In the genomic region with DNA sequence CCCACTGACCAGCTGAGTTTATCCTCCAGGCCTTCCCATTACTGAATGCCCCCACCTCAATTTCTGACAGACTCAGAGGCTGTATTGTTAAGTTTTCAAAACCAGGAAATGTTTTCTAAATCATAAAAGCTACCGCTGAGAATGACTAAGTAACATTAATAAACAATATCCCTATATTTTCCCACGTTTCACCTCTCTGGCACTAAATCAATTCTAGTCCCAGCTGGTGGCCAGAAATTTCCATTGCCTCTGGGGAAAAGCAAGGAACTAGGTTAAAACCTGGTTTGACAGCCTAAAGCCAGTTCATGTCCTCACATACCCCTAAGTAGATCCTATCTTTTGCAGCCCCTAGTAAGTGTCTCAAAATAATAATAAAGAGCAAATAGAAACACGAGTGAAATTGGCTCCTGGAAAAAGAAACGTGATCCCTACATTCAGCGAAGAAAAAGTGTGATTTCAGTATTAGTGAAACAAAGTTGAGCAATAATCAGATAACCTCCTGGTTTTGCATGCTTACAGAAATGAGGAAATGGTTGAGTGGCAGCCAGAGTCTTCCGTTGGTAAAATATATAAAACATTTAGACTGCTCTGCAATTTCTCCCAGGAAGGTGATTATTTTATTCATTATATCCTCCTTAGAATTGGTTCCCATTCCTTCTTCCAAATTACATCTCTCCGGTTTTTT, we compare ENCODE assay signal across 1 cellular context.
A peak's percentile ranks its signal among the peaks of the same experiment; 100 is the strongest.
TF ChIP-seq lines count a peak whose summit lies in the region.

No MANE protein-coding gene starts in this region.

TF ChIP-seq in Ishikawa, 13 proteins besides CTCF, POLR2A, EP300 and RAD21:
- TF ChIP-seq, protein P1, sequence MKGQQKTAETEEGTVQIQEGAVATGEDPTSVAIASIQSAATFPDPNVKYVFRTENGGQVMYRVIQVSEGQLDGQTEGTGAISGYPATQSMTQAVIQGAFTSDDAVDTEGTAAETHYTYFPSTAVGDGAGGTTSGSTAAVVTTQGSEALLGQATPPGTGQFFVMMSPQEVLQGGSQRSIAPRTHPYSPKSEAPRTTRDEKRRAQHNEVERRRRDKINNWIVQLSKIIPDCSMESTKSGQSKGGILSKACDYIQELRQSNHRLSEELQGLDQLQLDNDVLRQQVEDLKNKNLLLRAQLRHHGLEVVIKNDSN (IDR thresholded peaks at IDR 0.05): no peak
- TF ChIP-seq, protein P2, sequence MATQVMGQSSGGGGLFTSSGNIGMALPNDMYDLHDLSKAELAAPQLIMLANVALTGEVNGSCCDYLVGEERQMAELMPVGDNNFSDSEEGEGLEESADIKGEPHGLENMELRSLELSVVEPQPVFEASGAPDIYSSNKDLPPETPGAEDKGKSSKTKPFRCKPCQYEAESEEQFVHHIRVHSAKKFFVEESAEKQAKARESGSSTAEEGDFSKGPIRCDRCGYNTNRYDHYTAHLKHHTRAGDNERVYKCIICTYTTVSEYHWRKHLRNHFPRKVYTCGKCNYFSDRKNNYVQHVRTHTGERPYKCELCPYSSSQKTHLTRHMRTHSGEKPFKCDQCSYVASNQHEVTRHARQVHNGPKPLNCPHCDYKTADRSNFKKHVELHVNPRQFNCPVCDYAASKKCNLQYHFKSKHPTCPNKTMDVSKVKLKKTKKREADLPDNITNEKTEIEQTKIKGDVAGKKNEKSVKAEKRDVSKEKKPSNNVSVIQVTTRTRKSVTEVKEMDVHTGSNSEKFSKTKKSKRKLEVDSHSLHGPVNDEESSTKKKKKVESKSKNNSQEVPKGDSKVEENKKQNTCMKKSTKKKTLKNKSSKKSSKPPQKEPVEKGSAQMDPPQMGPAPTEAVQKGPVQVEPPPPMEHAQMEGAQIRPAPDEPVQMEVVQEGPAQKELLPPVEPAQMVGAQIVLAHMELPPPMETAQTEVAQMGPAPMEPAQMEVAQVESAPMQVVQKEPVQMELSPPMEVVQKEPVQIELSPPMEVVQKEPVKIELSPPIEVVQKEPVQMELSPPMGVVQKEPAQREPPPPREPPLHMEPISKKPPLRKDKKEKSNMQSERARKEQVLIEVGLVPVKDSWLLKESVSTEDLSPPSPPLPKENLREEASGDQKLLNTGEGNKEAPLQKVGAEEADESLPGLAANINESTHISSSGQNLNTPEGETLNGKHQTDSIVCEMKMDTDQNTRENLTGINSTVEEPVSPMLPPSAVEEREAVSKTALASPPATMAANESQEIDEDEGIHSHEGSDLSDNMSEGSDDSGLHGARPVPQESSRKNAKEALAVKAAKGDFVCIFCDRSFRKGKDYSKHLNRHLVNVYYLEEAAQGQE (IDR thresholded peaks at IDR 0.05; ENCODE audit: low read depth): no peak
- TF ChIP-seq TCF12 (IDR thresholded peaks at IDR 0.05; ENCODE audit: low read depth): 0 out of 2 replicates have a peak, but pooled peaks have one; percentile 24
- TF ChIP-seq FOXM1 (IDR thresholded peaks at IDR 0.05; ENCODE audit: borderline replicate concordance, low read depth): 0 out of 2 replicates have a peak, but pooled peaks have one; percentile 47
- TF ChIP-seq NFIC (IDR thresholded peaks at IDR 0.05): peak; percentile 62; the same call in 1 of the 2 replicates
- TF ChIP-seq CEBPB (IDR thresholded peaks at IDR 0.05): peak; percentile 65; the same call in 1 of the 2 replicates
